In the genomic region with DNA sequence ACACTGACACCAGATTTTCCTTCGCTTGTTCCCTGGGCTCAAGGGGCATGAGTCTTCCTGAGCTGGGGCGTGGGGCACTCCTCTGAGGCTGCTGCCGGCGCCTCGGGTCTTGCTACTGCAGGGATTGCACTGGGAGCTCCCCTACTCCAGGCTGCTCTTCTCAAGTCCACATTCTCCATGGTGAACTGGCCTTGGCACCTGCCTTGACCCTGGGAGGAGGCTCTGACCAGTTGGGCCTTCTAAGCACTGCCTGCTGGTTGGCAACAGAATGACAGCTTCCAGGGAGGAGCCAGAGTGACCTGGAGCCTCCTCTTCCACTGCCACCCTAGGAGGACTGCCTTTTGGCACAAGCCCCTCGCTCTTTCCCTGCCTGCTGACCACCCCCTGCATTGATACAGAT, we compare ENCODE assay signal across 2 cellular contexts.
TF ChIP-seq lines count a peak whose summit lies in the region.

No MANE protein-coding gene starts in this region.

TF ChIP-seq in SK-N-SH, 30 proteins besides CTCF, POLR2A, EP300 and RAD21 (continued from another document):
- TF ChIP-seq, protein P1, sequence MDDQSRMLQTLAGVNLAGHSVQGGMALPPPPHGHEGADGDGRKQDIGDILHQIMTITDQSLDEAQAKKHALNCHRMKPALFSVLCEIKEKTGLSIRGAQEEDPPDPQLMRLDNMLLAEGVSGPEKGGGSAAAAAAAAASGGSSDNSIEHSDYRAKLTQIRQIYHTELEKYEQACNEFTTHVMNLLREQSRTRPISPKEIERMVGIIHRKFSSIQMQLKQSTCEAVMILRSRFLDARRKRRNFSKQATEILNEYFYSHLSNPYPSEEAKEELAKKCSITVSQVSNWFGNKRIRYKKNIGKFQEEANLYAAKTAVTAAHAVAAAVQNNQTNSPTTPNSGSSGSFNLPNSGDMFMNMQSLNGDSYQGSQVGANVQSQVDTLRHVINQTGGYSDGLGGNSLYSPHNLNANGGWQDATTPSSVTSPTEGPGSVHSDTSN (IDR thresholded peaks at IDR 0.05) = no peak
- TF ChIP-seq, protein P2, sequence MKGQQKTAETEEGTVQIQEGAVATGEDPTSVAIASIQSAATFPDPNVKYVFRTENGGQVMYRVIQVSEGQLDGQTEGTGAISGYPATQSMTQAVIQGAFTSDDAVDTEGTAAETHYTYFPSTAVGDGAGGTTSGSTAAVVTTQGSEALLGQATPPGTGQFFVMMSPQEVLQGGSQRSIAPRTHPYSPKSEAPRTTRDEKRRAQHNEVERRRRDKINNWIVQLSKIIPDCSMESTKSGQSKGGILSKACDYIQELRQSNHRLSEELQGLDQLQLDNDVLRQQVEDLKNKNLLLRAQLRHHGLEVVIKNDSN (IDR thresholded peaks at IDR 0.05; ENCODE audit: borderline replicate concordance, low read depth) = no peak
- TF ChIP-seq TEAD4 (IDR thresholded peaks at IDR 0.05; ENCODE audit: borderline replicate concordance, insufficient read depth) = no peak
- TF ChIP-seq NRF1 (IDR thresholded peaks at IDR 0.05; ENCODE audit: low read depth, low read length) = no peak
- TF ChIP-seq RXRA (IDR thresholded peaks at IDR 0.05; ENCODE audit: borderline replicate concordance, low read depth) = no peak
- TF ChIP-seq GATA2 (CRISPR knock-in tag; IDR thresholded peaks at IDR 0.05) = no peak
- TF ChIP-seq SMC3 (IDR thresholded peaks at IDR 0.05; ENCODE audit: low read depth, low read length) = no peak
- no peak for TF ChIP-seq SIN3A (IDR thresholded peaks at IDR 0.05; ENCODE audit: borderline replicate concordance, low read depth, low read length)
TF ChIP-seq in SK-N-SH: peak in this region for 0.

TF ChIP-seq in neural cell, 6 proteins besides CTCF, POLR2A, EP300 and RAD21 (continued from another document):
- TF ChIP-seq, protein P3, sequence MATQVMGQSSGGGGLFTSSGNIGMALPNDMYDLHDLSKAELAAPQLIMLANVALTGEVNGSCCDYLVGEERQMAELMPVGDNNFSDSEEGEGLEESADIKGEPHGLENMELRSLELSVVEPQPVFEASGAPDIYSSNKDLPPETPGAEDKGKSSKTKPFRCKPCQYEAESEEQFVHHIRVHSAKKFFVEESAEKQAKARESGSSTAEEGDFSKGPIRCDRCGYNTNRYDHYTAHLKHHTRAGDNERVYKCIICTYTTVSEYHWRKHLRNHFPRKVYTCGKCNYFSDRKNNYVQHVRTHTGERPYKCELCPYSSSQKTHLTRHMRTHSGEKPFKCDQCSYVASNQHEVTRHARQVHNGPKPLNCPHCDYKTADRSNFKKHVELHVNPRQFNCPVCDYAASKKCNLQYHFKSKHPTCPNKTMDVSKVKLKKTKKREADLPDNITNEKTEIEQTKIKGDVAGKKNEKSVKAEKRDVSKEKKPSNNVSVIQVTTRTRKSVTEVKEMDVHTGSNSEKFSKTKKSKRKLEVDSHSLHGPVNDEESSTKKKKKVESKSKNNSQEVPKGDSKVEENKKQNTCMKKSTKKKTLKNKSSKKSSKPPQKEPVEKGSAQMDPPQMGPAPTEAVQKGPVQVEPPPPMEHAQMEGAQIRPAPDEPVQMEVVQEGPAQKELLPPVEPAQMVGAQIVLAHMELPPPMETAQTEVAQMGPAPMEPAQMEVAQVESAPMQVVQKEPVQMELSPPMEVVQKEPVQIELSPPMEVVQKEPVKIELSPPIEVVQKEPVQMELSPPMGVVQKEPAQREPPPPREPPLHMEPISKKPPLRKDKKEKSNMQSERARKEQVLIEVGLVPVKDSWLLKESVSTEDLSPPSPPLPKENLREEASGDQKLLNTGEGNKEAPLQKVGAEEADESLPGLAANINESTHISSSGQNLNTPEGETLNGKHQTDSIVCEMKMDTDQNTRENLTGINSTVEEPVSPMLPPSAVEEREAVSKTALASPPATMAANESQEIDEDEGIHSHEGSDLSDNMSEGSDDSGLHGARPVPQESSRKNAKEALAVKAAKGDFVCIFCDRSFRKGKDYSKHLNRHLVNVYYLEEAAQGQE (IDR thresholded peaks at IDR 0.05; ENCODE audit: borderline replicate concordance) = no peak
- TF ChIP-seq EZH2 (IDR thresholded peaks at IDR 0.05; ENCODE audit: borderline replicate concordance, insufficient read depth, low read length, poor library complexity, severe bottlenecking) (no peak), MXI1 (conservative IDR thresholded peaks at IDR 0.05; ENCODE audit: poor library complexity, severe bottlenecking) (no peak), TAF1 (IDR thresholded peaks at IDR 0.05; ENCODE audit: low read depth) (no peak)
